9 cellular contexts compared by ENCODE assay signal in genomic region chr1:221725683-221726330, GRCh38. TPM values are rescaled to one million over a fixed set of nuclear protein-coding genes. Genes with fewer than 3 reads are reported as not detected.
DNase-seq lines count a peak whose midpoint lies in the region; ATAC-seq and TF ChIP-seq lines count a peak whose summit lies in the region.
"Had no signal": no experiment of that assay in that cellular context is flagged by ENCODE, and none has a peak within 500 bp of the region (broad histone marks: within the 10 kb centered on the region; RNA-seq: fewer than 3 reads in every experiment).

No MANE protein-coding gene starts in this region.

- H3K4me1 ChIP-seq in uterus = no peaks in the 10 kb centered on the region

- H3K27me3 ChIP-seq in uterus = no peaks in the 10 kb centered on the region

- H3K4me3 ChIP-seq in uterus = no peak overlapping the region

- TF ChIP-seq POLR2A in uterus (IDR thresholded peaks at IDR 0.05) = no peak

- no peaks in the 10 kb centered on the region for H3K36me3 Mint-ChIP-seq in mesothelial cell of epicardium

- H3K36me3 ChIP-seq in uterus = no peaks in the 10 kb centered on the region

- peaks cover 4% of the 10 kb centered on the region for H3K9me3 Mint-ChIP-seq in mesothelial cell of epicardium

- H3K27me3 Mint-ChIP-seq in mesothelial cell of epicardium (ENCODE audit: low read depth) = no peaks in the 10 kb centered on the region
- H3K27me3 Mint-ChIP-seq: brain had no signal

- intact Hi-C loops in uterus (cut with DNase I; ENCODE audit: low total_unique reads) = no loop called here

- DNase-seq in AG20443 (ENCODE audit: low spot score) (peak; percentile 27), MV-4-11 (lab: John Stamatoyannopoulos, UW) (peak; percentile 77), fibroblast of peridontal ligament (ENCODE audit: extremely low read depth) (peak; percentile 21), uterus (no peak), NCI-H1417 (lab: John Stamatoyannopoulos, UW) (no peak), mesothelial cell of epicardium (ENCODE audit: low spot score in 2 of 2, unreplicated experiment in 2 of 2) (no peak)

- no peak overlapping the region for H3K4me3 Mint-ChIP-seq in mesothelial cell of epicardium
- H3K4me3 Mint-ChIP-seq: brain had no signal

- peaks cover 9% of the 10 kb centered on the region for H3K4me1 Mint-ChIP-seq in mesothelial cell of epicardium

- peak overlapping the region; percentile 39 to 40 for H3K27ac ChIP-seq in uterus

- peak; percentile 33 for ATAC-seq in GM19452 (IDR thresholded peaks at IDR 0.05; ENCODE audit: unreplicated experiment)
- ATAC-seq in HG03025 (IDR thresholded peaks at IDR 0.05; ENCODE audit: low FRiP score, unreplicated experiment) = no peak

- no peaks in the 10 kb centered on the region for H3K9me3 ChIP-seq in uterus

- TF ChIP-seq CTCF in uterus (IDR thresholded peaks at IDR 0.05) (no peak), mesothelial cell of epicardium (IDR thresholded peaks at IDR 0.05; ENCODE audit: unreplicated experiment) (no peak)

- H3K27ac Mint-ChIP-seq in mesothelial cell of epicardium = no peak overlapping the region

RNA-seq across cellular contexts. Expression of gene DUSP10, which starts 16.1 kb away (rescaled TPM):
- total RNA-seq in uterus (10 to 100 TPM in 1 of 4 donors, 1 to 10 TPM in 2, under 1 TPM in 1; 0.26 to 10.9 (median 5.5) TPM), mesothelial cell of epicardium (3.5 to 4.0 TPM (median 3.7 TPM) in 3 replicates)

Comparison
In these comparisons a context has a peak if more than half of its experiments do, and no peak if none do; other contexts are left out.
1. DNase-seq: peak in AG20443 (single experiment), MV-4-11 (single experiment) and fibroblast of peridontal ligament (single experiment); none in uterus (0 of 2), NCI-H1417 (0 of 3) and mesothelial cell of epicardium (0 of 2).